Comparison of ENCODE assay signal across 27 cellular contexts in the genomic region with DNA sequence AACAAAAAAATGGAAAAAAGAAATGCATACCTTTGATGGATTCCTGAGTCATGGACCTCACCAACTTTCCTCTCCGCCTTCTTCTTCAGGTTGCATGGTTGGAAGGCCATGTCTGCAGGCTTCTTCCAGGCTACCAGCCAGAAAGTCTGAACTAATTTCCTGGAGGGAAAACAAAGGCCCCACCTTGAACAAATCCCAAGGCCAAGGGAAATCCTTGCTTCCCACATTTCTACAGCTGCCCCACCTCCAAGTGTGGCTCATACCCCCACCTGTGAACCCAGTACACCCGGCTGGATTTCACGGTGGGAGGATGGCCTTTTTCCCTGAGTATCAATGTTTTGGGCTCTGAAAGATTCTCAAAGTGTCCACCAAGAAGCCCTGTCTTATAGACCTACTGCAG. TPM values are rescaled to one million over a fixed set of nuclear protein-coding genes. Genes with fewer than 3 reads are reported as not detected.
A peak's percentile ranks its signal among the peaks of the same experiment; 100 is the strongest.
DNase-seq lines count a peak whose midpoint lies in the region; ATAC-seq and TF ChIP-seq lines count a peak whose summit lies in the region.
"Had no signal": no experiment of that assay in that cellular context is flagged by ENCODE, and none has a peak within 500 bp of the region (broad histone marks: within the 10 kb centered on the region; RNA-seq: fewer than 3 reads in every experiment).

No MANE protein-coding gene starts in this region.

- DNase-seq in heart right ventricle: no peak
- no peak for DNase-seq in cardiac septum (ENCODE audit: low spot score)
- DNase-seq in IMR-90: no peak
- peak; percentile 13 for DNase-seq in mucosa of gallbladder (ENCODE audit: low spot score)
- DNase-seq in NCI-H345 (lab: John Stamatoyannopoulos, UW): no peak
- no peak for DNase-seq in ascending aorta (ENCODE audit: low spot score in 2 of 2)
- DNase-seq in GM03348 (ENCODE audit: low spot score): no peak
- DNase-seq: 8988T; ACHN; AML-193; BE2C; Calu3; CD4-positive, alpha-beta T cell; CD8-positive, alpha-beta memory T cell; COR-L47; DMS53; DMS79 treated with DMSO at 0.1 percent for 48 hours; GF-D8; GOT3; HFFc6 had no signal

- no peak overlapping the region for H4K5ac ChIP-seq in IMR-90 (ENCODE audit: low read depth, low read length)

- 64 to 71% methylated on average over 3 of the region's 3 CpGs for WGBS in heart right ventricle, 2 donors
- no CpG with 5 or more reads among the region's 3 CpGs for WGBS in IMR-90 (ENCODE audit: extremely low coverage in 2 of 2, insufficient read length in 1 of 2), 2 experiments

- H2AK9ac ChIP-seq in IMR-90 (replicated peaks; ENCODE audit: low read depth, low read length, poor library complexity): no peak overlapping the region

- H2BK120ac ChIP-seq in IMR-90 (ENCODE audit: low read depth, low read length): no peak overlapping the region

- no peak overlapping the region for H4K91ac ChIP-seq in IMR-90 (ENCODE audit: insufficient read depth, low read depth, low read length)

- BruUV-seq in IMR-90 (replicated peaks; lab: Mats Ljungman, UMichigan): no TSS peak

- no peak for TF ChIP-seq POLR2A in IMR-90 (IDR thresholded peaks at IDR 0.05; ENCODE audit: low read depth, low read length)

- H3K56ac ChIP-seq in IMR-90 (ENCODE audit: extremely low read depth, insufficient read depth, low read length): no peak overlapping the region

- intact Hi-C loops in heart right ventricle (cut with DNase I) (no loop called here), cardiac septum (cut with DNase I) (no loop called here), IMR-90 (cut with micrococcal nuclease) (no loop called here), ascending aorta (cut with DNase I) (no loop called here)

- no peak overlapping the region for H3K23ac ChIP-seq in IMR-90 (ENCODE audit: low read depth, low read length)

- no peak overlapping the region for H3K14ac ChIP-seq in IMR-90 (replicated peaks; ENCODE audit: low read depth, low read length)

- H3K18ac ChIP-seq in IMR-90 (ENCODE audit: low read depth, low read length): no peak overlapping the region

- H4K8ac ChIP-seq in IMR-90 (ENCODE audit: low read depth in 2 of 2, low read length in 2 of 2): no peak overlapping the region

- no peaks in the 10 kb centered on the region for H3K9me1 ChIP-seq in IMR-90 (ENCODE audit: insufficient read depth, low read length)

- peaks cover 0 to 5% (median 0%) of the 10 kb centered on the region in 9 donors for H3K4me1 ChIP-seq in heart right ventricle
- H3K4me1 ChIP-seq in IMR-90 (ENCODE audit: control insufficient read depth, insufficient read depth, low read length): no peaks in the 10 kb centered on the region
- peaks cover 59% of the 10 kb centered on the region for H3K4me1 ChIP-seq in OCI-LY3 (ENCODE audit: low read length)
- H3K4me1 ChIP-seq in ascending aorta: no peaks in the 10 kb centered on the region
- H3K4me1 ChIP-seq: A549; BE2C; BLaER1 treated with 17β-estradiol and CSF1 and Interleukin-3, amounts not matched to agents 10 nM and 100 nM; HAP-1 had no signal

- no peak overlapping the region for H2AK5ac ChIP-seq in IMR-90 (ENCODE audit: low read depth, low read length)

- H4K20me1 ChIP-seq in IMR-90 (ENCODE audit: insufficient read depth, low read length) (no peaks in the 10 kb centered on the region), OCI-LY3 (ENCODE audit: insufficient read depth, low read length) (no peaks in the 10 kb centered on the region)
- H4K20me1 ChIP-seq: BLaER1 treated with 17β-estradiol and CSF1 and Interleukin-3, amounts not matched to agents 10 nM and 100 nM had no signal

- CTCF ChIA-PET in IMR-90 (lab: Yijun Ruan, JAX): no interaction called here

- POLR2A ChIA-PET in IMR-90 (lab: Charles Lee; ENCODE audit: unreplicated experiment): no interaction called here

- dilution Hi-C loops in IMR-90 (cut with HindIII; ENCODE audit: low sequenced_read_pairs, unreplicated experiment): no loop called here

- in situ Hi-C loops in IMR-90 (cut with MboI; ENCODE audit: low sequenced_read_pairs): no loop called here

- no peaks in the 10 kb centered on the region for H3K79me2 ChIP-seq in OCI-LY3 (ENCODE audit: low read length)

- no peak overlapping the region for H2BK15ac ChIP-seq in IMR-90 (ENCODE audit: low read depth, low read length)

- no peaks in the 10 kb centered on the region for H3K36me3 ChIP-seq in heart right ventricle
- no peaks in the 10 kb centered on the region for H3K36me3 ChIP-seq in IMR-90 (ENCODE audit: control insufficient read depth, insufficient read depth, low read length)
- no peaks in the 10 kb centered on the region for H3K36me3 ChIP-seq in OCI-LY3 (replicated peaks; ENCODE audit: low read depth, low read length)
- no peaks in the 10 kb centered on the region for H3K36me3 ChIP-seq in ascending aorta
- H3K36me3 ChIP-seq: BE2C; BLaER1 treated with 17β-estradiol and CSF1 and Interleukin-3, amounts not matched to agents 10 nM and 100 nM; HAP-1 had no signal

- H3K4me2 ChIP-seq in IMR-90 (ENCODE audit: low read depth, low read length) (no peak overlapping the region), OCI-LY3 (ENCODE audit: low read length) (peak overlapping the region; percentile 61)
- H3K4me2 ChIP-seq: A549; BLaER1 treated with 17β-estradiol and CSF1 and Interleukin-3, amounts not matched to agents 10 nM and 100 nM had no signal

- H3K4me3 ChIP-seq in heart right ventricle: no peak overlapping the region
- H3K4me3 ChIP-seq in IMR-90 (ENCODE audit: insufficient read depth, low read depth, low read length): no peak overlapping the region
- no peak overlapping the region for H3K4me3 ChIP-seq in OCI-LY3 (ENCODE audit: low read length)
- H3K4me3 ChIP-seq in ascending aorta: no peak overlapping the region
- H3K4me3 ChIP-seq: A549; BLaER1 treated with 17β-estradiol and CSF1 and Interleukin-3, amounts not matched to agents 10 nM and 100 nM; HAP-1 had no signal

- no peaks in the 10 kb centered on the region for H3K79me1 ChIP-seq in IMR-90 (ENCODE audit: low read depth in 1 of 2, low read length in 2 of 2)

- ATAC-seq in heart right ventricle: peak in 6 of 8 donors; percentile 33 to 92 (median 54)
- ATAC-seq in IMR-90 (ENCODE audit: low read depth): no peak
- ATAC-seq: A549 had no signal

- TF ChIP-seq CTCF in heart right ventricle (IDR thresholded peaks at IDR 0.05) (no peak), IMR-90 (conservative IDR thresholded peaks at IDR 0.05; ENCODE audit: low read depth, low read length) (no peak), OCI-LY3 (IDR thresholded peaks at IDR 0.05; ENCODE audit: low read depth, low read length) (no peak), ascending aorta (IDR thresholded peaks at IDR 0.05) (no peak)

- H2AFZ ChIP-seq in IMR-90 (replicated peaks; ENCODE audit: low read length, poor library complexity) (peak overlapping the region; percentile 21), OCI-LY3 (ENCODE audit: low read depth, low read length) (no peak overlapping the region)

- H2BK20ac ChIP-seq in IMR-90 (ENCODE audit: low read depth, low read length): no peak overlapping the region

- no peak overlapping the region for H2BK5ac ChIP-seq in IMR-90 (ENCODE audit: low read depth, low read length, poor library complexity, severe bottlenecking)

- H3K27ac ChIP-seq in heart right ventricle (peak overlapping the region in 3 of 10 donors; percentile 41 to 70 (median 48)), IMR-90 (ENCODE audit: insufficient read depth, low read length) (no peak overlapping the region), OCI-LY3 (ENCODE audit: low read length) (peak overlapping the region; percentile 91), ascending aorta (no peak overlapping the region)
- H3K27ac ChIP-seq: A549; BLaER1 treated with 17β-estradiol and CSF1 and Interleukin-3, amounts not matched to agents 10 nM and 100 nM had no signal

- TF ChIP-seq RAD21 in IMR-90 (IDR thresholded peaks at IDR 0.05; ENCODE audit: low read length): no peak

- H3K9ac ChIP-seq in IMR-90 (ENCODE audit: low read depth, low read length) (no peak overlapping the region), OCI-LY3 (ENCODE audit: low read length) (peak overlapping the region; percentile 62; the same call in 1 of the 2 replicates)
- H3K9ac ChIP-seq: BLaER1 treated with 17β-estradiol and CSF1 and Interleukin-3, amounts not matched to agents 10 nM and 100 nM had no signal

- H3K4ac ChIP-seq in IMR-90 (ENCODE audit: low read depth, low read length): no peak overlapping the region

- H3K27me3 ChIP-seq in heart right ventricle (peaks cover 0 to 8% (median 0%) of the 10 kb centered on the region in 7 donors), IMR-90 (ENCODE audit: control insufficient read depth, insufficient read depth, low read length) (no peaks in the 10 kb centered on the region), OCI-LY3 (ENCODE audit: low read depth, low read length) (no peaks in the 10 kb centered on the region), ascending aorta (no peaks in the 10 kb centered on the region)
- H3K27me3 ChIP-seq: BE2C; BLaER1 treated with 17β-estradiol and CSF1 and Interleukin-3, amounts not matched to agents 10 nM and 100 nM had no signal

- H3K9me3 ChIP-seq in heart right ventricle: peaks cover 0 to 4% (median 0%) of the 10 kb centered on the region in 11 donors
- no peaks in the 10 kb centered on the region for H3K9me3 ChIP-seq in IMR-90 (ENCODE audit: control insufficient read depth, insufficient read depth, low read length)
- H3K9me3 ChIP-seq in OCI-LY3 (ENCODE audit: insufficient read depth, low read length): no peaks in the 10 kb centered on the region
- H3K9me3 ChIP-seq in ascending aorta: no peaks in the 10 kb centered on the region
- H3K9me3 ChIP-seq: A549, BE2C, HAP-1 had no signal

TF ChIP-seq in IMR-90, 13 proteins besides CTCF, POLR2A, EP300 and RAD21:
- TF ChIP-seq NFE2L2 (IDR thresholded peaks at IDR 0.05; ENCODE audit: low read depth, low read length) (no peak), MAZ (IDR thresholded peaks at IDR 0.05; ENCODE audit: borderline replicate concordance, low read depth, low read length) (no peak)

RNA-seq across cellular contexts. Expression of gene IL17A, which starts 22.4 kb away (rescaled TPM):
- not detected for total RNA-seq in heart right ventricle
- polyA plus RNA-seq in heart right ventricle: not detected
- total RNA-seq in cardiac septum: not detected
- total RNA-seq in IMR-90 (2012; rRNA removed): not detected in 2 replicates
- polyA plus RNA-seq in IMR-90 (2012; rRNA removed): not detected in 2 replicates
- not detected in 2 replicates for polyA plus RNA-seq in IMR-90 (2012; cell fraction: cytosol; rRNA removed)
- not detected in 2 replicates for polyA plus RNA-seq in IMR-90 (2012; cell fraction: nucleus; rRNA removed; ENCODE audit: low replicate concordance)
- total RNA-seq in mucosa of gallbladder: not detected
- total RNA-seq in ascending aorta: not detected
- total RNA-seq: Calu3, Daoy, G401, HFFc6 had no signal
- polyA plus RNA-seq: A549; CD14-positive monocyte; CD8-positive, alpha-beta memory T cell had no signal

RNA-seq across cellular contexts. Expression of gene IL17F, which starts 35.7 kb away (rescaled TPM):
- total RNA-seq in heart right ventricle: not detected
- not detected for polyA plus RNA-seq in heart right ventricle
- total RNA-seq in cardiac septum: not detected
- not detected in 2 replicates for total RNA-seq in IMR-90 (2012; rRNA removed)
- not detected in 2 replicates for polyA plus RNA-seq in IMR-90 (2012; rRNA removed)
- not detected in 2 replicates for polyA plus RNA-seq in IMR-90 (2012; cell fraction: cytosol; rRNA removed)
- not detected in 2 replicates for polyA plus RNA-seq in IMR-90 (2012; cell fraction: nucleus; rRNA removed; ENCODE audit: low replicate concordance)
- not detected for total RNA-seq in mucosa of gallbladder
- total RNA-seq in ascending aorta: not detected
- total RNA-seq: Calu3; CD4-positive, alpha-beta T cell; Daoy; G401; HFFc6 had no signal
- polyA plus RNA-seq: A549; CD14-positive monocyte; CD8-positive, alpha-beta memory T cell had no signal
